14 cellular contexts compared by ENCODE assay signal in the genomic region with DNA sequence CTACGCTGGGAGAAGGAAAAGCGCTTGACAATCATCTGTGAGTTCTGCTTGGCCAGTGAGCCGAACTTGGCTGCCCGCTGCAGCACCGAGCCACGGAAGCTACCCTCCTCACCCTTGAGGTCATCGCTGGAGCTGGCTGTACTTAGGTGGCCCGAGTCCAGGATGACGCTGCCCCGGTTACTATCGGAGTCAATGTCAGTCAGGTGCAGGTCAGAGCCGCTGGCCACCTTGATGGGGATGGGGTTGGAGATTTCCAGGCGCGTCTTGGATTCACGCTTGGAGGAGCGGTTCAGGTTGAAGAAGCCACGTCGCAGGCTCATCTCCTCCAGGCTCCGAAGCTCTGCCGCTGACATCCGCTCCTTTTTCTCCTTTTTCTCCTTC. TPM values are rescaled to one million over a fixed set of nuclear protein-coding genes. Genes with fewer than 3 reads are reported as not detected.
DNase-seq lines count a peak whose midpoint lies in the region; ATAC-seq and TF ChIP-seq lines count a peak whose summit lies in the region.
"Had no signal": no experiment of that assay in that cellular context is flagged by ENCODE, and none has a peak within 500 bp of the region (broad histone marks: within the 10 kb centered on the region; RNA-seq: fewer than 3 reads in every experiment).

No MANE protein-coding gene starts in this region.

- no peak overlapping the region for H2BK120ac ChIP-seq in neuronal stem cell (ENCODE audit: low read depth, low read length)

- intact Hi-C loops in cardiac septum (cut with DNase I): no loop called here
- intact Hi-C loops in Right ventricle myocardium inferior (cut with DNase I): no loop called here
- intact Hi-C loops in PC-3 (cut with micrococcal nuclease): no loop called here

- no peak overlapping the region for H3K27ac ChIP-seq in PC-3 (ENCODE audit: low read length)
- H3K27ac ChIP-seq in neuronal stem cell (replicated peaks; ENCODE audit: low read length): no peak overlapping the region
- no peak overlapping the region for H3K27ac ChIP-seq in smooth muscle cell (ENCODE audit: low read depth)
- H3K27ac ChIP-seq: BLaER1 treated with 17β-estradiol and CSF1 and Interleukin-3, amounts not matched to agents 10 nM and 100 nM had no signal

- H3K36me3 ChIP-seq in PC-3 (ENCODE audit: low read depth, low read length) (no peaks in the 10 kb centered on the region; the same call in 1 of the 2 replicates), neuronal stem cell (replicated peaks in 1 of 2; ENCODE audit: control insufficient read depth in 2 of 2, insufficient read depth in 2 of 2, low read length in 2 of 2) (peaks cover 16 to 45% of the 10 kb centered on the region in 2 donors), smooth muscle cell (ENCODE audit: low read depth) (no peaks in the 10 kb centered on the region)

- no peak overlapping the region for H3K14ac ChIP-seq in neuronal stem cell (ENCODE audit: low read length)

- DNase-seq in cardiac septum (ENCODE audit: low spot score) (peak; percentile 55), Right ventricle myocardium inferior (ENCODE audit: missing footprints) (no peak), PC-3 (no peak), glutamatergic neuron (no peak), neuronal stem cell (ENCODE audit: low spot score) (no peak), progenitor cell of endocrine pancreas (ENCODE audit: low spot score, unreplicated experiment) (no peak), smooth muscle cell (lab: John Stamatoyannopoulos, UW; ENCODE audit: unreplicated experiment) (no peak)
- DNase-seq in stimulated activated CD4-positive, alpha-beta T cell treated with anti-CD3 and anti-CD28 coated beads, Interleukin-4, amount 100 ng/mL, for 24 hours: no peak
- DNase-seq: 8988T; ACHN; CD4-positive, CD25-positive, alpha-beta regulatory T cell; DMS79 had no signal

- H3K9ac ChIP-seq in PC-3 (ENCODE audit: low read length) (no peak overlapping the region), neuronal stem cell (ENCODE audit: low read depth, low read length, poor library complexity) (no peak overlapping the region), smooth muscle cell (ENCODE audit: low read depth) (no peak overlapping the region)
- H3K9ac ChIP-seq: BLaER1 treated with 17β-estradiol and CSF1 and Interleukin-3, amounts not matched to agents 10 nM and 100 nM had no signal

- no peak overlapping the region for H2AK5ac ChIP-seq in neuronal stem cell (ENCODE audit: low read depth, low read length)

- peak overlapping the region; percentile 39 for H3K27ac Mint-ChIP-seq in glutamatergic neuron (ENCODE audit: unreplicated experiment)
- no peak overlapping the region for H3K27ac Mint-ChIP-seq in progenitor cell of endocrine pancreas
- H3K27ac Mint-ChIP-seq: CD4-positive, CD25-positive, alpha-beta regulatory T cell; GM23338 had no signal

- no peak overlapping the region for H4K91ac ChIP-seq in neuronal stem cell (ENCODE audit: low read depth, low read length, poor library complexity)

- H3K4me2 ChIP-seq in PC-3 (ENCODE audit: low read length): no peak overlapping the region
- no peak overlapping the region for H3K4me2 ChIP-seq in neuronal stem cell (ENCODE audit: insufficient read depth, low read length, poor library complexity, severe bottlenecking)
- H3K4me2 ChIP-seq in smooth muscle cell: no peak overlapping the region
- H3K4me2 ChIP-seq: BLaER1 treated with 17β-estradiol and CSF1 and Interleukin-3, amounts not matched to agents 10 nM and 100 nM; GM23338 had no signal

- no peak for ATAC-seq in Right ventricle myocardium inferior
- no peak for ATAC-seq in PC-3

- H3K9me2 ChIP-seq in PC-3 (replicated peaks; ENCODE audit: low read length): no peaks in the 10 kb centered on the region

- peak overlapping the region; percentile 14 for H3K23ac ChIP-seq in neuronal stem cell (ENCODE audit: low read depth, low read length, poor library complexity)

- H3K27me3 Mint-ChIP-seq in glutamatergic neuron (ENCODE audit: unreplicated experiment) (peaks cover 11% of the 10 kb centered on the region), progenitor cell of endocrine pancreas (no peaks in the 10 kb centered on the region)
- H3K27me3 Mint-ChIP-seq: CD4-positive, CD25-positive, alpha-beta regulatory T cell had no signal

- H3K4me3 Mint-ChIP-seq in glutamatergic neuron (ENCODE audit: unreplicated experiment): no peak overlapping the region
- no peak overlapping the region for H3K4me3 Mint-ChIP-seq in progenitor cell of endocrine pancreas (ENCODE audit: low read depth)
- H3K4me3 Mint-ChIP-seq: CD4-positive, CD25-positive, alpha-beta regulatory T cell; GM23338 had no signal

- no peaks in the 10 kb centered on the region for H3K4me1 ChIP-seq in PC-3 (ENCODE audit: insufficient read depth, low read length)
- no peaks in the 10 kb centered on the region for H3K4me1 ChIP-seq in neuronal stem cell (ENCODE audit: control insufficient read depth in 2 of 2, insufficient read depth in 1 of 2, low read depth in 1 of 2, low read length in 2 of 2)
- no peaks in the 10 kb centered on the region for H3K4me1 ChIP-seq in smooth muscle cell (ENCODE audit: low read depth)

- H3K79me2 ChIP-seq in PC-3 (ENCODE audit: low read length) (no peaks in the 10 kb centered on the region), smooth muscle cell (ENCODE audit: low read depth) (peaks cover 8% of the 10 kb centered on the region)

- H3K4me3 ChIP-seq in PC-3 (ENCODE audit: low read length) (no peak overlapping the region), neuronal stem cell (ENCODE audit: low read length in 2 of 2) (no peak overlapping the region), smooth muscle cell (no peak overlapping the region)
- H3K4me3 ChIP-seq: BLaER1 treated with 17β-estradiol and CSF1 and Interleukin-3, amounts not matched to agents 10 nM and 100 nM; GM23338 had no signal

- H3K9me3 ChIP-seq in PC-3 (ENCODE audit: low read length): no peaks in the 10 kb centered on the region
- H3K9me3 ChIP-seq in neuronal stem cell (replicated peaks in 1 of 2; ENCODE audit: control insufficient read depth in 2 of 2, insufficient read depth in 1 of 2, low read depth in 1 of 2, low read length in 2 of 2): no peaks in the 10 kb centered on the region
- no peaks in the 10 kb centered on the region for H3K9me3 ChIP-seq in smooth muscle cell (replicated peaks; ENCODE audit: low read depth)

- no CpG with 5 or more reads among the region's 21 CpGs for WGBS in neuronal stem cell (ENCODE audit: extremely low coverage in 2 of 2, insufficient read length in 2 of 2, insufficient replicate concordance in 1 of 2), 2 donors
- over 99% methylated on average over 21 of the region's 21 CpGs for whole genome bisulfite sequencing in smooth muscle cell (ENCODE audit: low lambda C conversion rate)

- H2AFZ ChIP-seq in PC-3 (ENCODE audit: low read length) (no peak overlapping the region), neuronal stem cell (ENCODE audit: low read length) (no peak overlapping the region), smooth muscle cell (ENCODE audit: low read depth) (no peak overlapping the region)
- H2AFZ ChIP-seq: GM23338 had no signal

- H4K20me1 ChIP-seq in PC-3 (ENCODE audit: low read length) (no peaks in the 10 kb centered on the region), smooth muscle cell (ENCODE audit: low read depth) (peaks cover 62% of the 10 kb centered on the region)

- H3K36me3 Mint-ChIP-seq in glutamatergic neuron (ENCODE audit: unreplicated experiment): no peaks in the 10 kb centered on the region
- peaks cover 17% of the 10 kb centered on the region for H3K36me3 Mint-ChIP-seq in progenitor cell of endocrine pancreas (ENCODE audit: insufficient read depth)

- POLR2A ChIA-PET in PC-3 (lab: Charles Lee; ENCODE audit: unreplicated experiment): interaction anchor here (0.6 kb wide), 1 partner anchor 28 kb away, joined by 3 read pairs; no protein-coding TSS in a partner anchor

- H3F3A ChIP-seq in PC-3 (ENCODE audit: low read length, unreplicated experiment) (no peaks in the 10 kb centered on the region), smooth muscle cell (ENCODE audit: low read depth) (no peaks in the 10 kb centered on the region)

- no peak overlapping the region for H4K8ac ChIP-seq in neuronal stem cell (ENCODE audit: low read depth, low read length)

- H2BK12ac ChIP-seq in neuronal stem cell (ENCODE audit: low read length): no peak overlapping the region

- no peak for TF ChIP-seq CTCF in PC-3 (conservative IDR thresholded peaks at IDR 0.05; ENCODE audit: low read depth, low read length)
- TF ChIP-seq CTCF in glutamatergic neuron (IDR thresholded peaks at IDR 0.05; ENCODE audit: partially characterized antibody, unreplicated experiment): no peak
- TF ChIP-seq CTCF in progenitor cell of endocrine pancreas (IDR thresholded peaks at IDR 0.05; ENCODE audit: unreplicated experiment): no peak
- TF ChIP-seq CTCF in smooth muscle cell (IDR thresholded peaks at IDR 0.05; ENCODE audit: borderline replicate concordance, insufficient read depth, poor library complexity, severe bottlenecking): no peak

- CTCF ChIA-PET in PC-3 (lab: Charles Lee): no interaction called here

- H3K4me1 Mint-ChIP-seq in glutamatergic neuron (ENCODE audit: low read depth, unreplicated experiment) (peaks cover 37% of the 10 kb centered on the region), progenitor cell of endocrine pancreas (ENCODE audit: low read depth) (peaks cover 6% of the 10 kb centered on the region)

- H3K9me3 Mint-ChIP-seq in glutamatergic neuron (ENCODE audit: unreplicated experiment) (peaks cover 13% of the 10 kb centered on the region), progenitor cell of endocrine pancreas (ENCODE audit: low read depth) (no peaks in the 10 kb centered on the region)
- H3K9me3 Mint-ChIP-seq: CD4-positive, CD25-positive, alpha-beta regulatory T cell; GM23338 had no signal

- H3K4ac ChIP-seq in neuronal stem cell (ENCODE audit: low read length): no peak overlapping the region

- no peak overlapping the region for H2BK15ac ChIP-seq in neuronal stem cell (ENCODE audit: low read length)

- no peak overlapping the region for H3K18ac ChIP-seq in neuronal stem cell (ENCODE audit: low read length)

- peaks cover 2% of the 10 kb centered on the region for H3K79me1 ChIP-seq in neuronal stem cell (ENCODE audit: low read depth, low read length)

- H3K27me3 ChIP-seq in PC-3 (ENCODE audit: low read length): no peaks in the 10 kb centered on the region
- no peaks in the 10 kb centered on the region for H3K27me3 ChIP-seq in neuronal stem cell (ENCODE audit: control insufficient read depth in 3 of 3, insufficient read depth in 3 of 3, low read depth in 1 of 3, low read length in 3 of 3)
- H3K27me3 ChIP-seq in smooth muscle cell (ENCODE audit: low read depth): no peaks in the 10 kb centered on the region
- H3K27me3 ChIP-seq: BLaER1 treated with 17β-estradiol and CSF1 and Interleukin-3, amounts not matched to agents 10 nM and 100 nM had no signal

- BruUV-seq in PC-3 (replicated peaks; lab: Mats Ljungman, UMichigan): TSS peak; percentile 35

- H2BK5ac ChIP-seq in neuronal stem cell (ENCODE audit: low read length): no peak overlapping the region

RNA-seq across cellular contexts. Expression of gene MYO18A, which starts 13.7 kb away (rescaled TPM):
- total RNA-seq in cardiac septum (317 TPM), Right ventricle myocardium inferior (373 TPM), PC-3 (2014; rRNA removed) (28.0 and 36.1 TPM in 2 replicates), glutamatergic neuron (ENCODE audit: unreplicated experiment) (465 TPM), progenitor cell of endocrine pancreas (75.7 and 77.1 TPM in 2 replicates), smooth muscle cell (16.0 and 18.0 TPM in 2 replicates)
- 12.3 TPM for polyA plus RNA-seq in neuronal stem cell (2013, experiment 1 of 2)
- 12.3 TPM for polyA plus RNA-seq in neuronal stem cell (2013, experiment 2 of 2)
- 21.2 and 22.1 TPM in 2 replicates for polyA plus RNA-seq in smooth muscle cell
